ENCODE assay signal across 14 cellular contexts in genomic region chr3:151011427-151011826, GRCh38. TPM values are rescaled to one million over a fixed set of nuclear protein-coding genes. Genes with fewer than 3 reads are reported as not detected.
A peak's percentile ranks its signal among the peaks of the same experiment; 100 is the strongest.
DNase-seq lines count a peak whose midpoint lies in the region; ATAC-seq and TF ChIP-seq lines count a peak whose summit lies in the region.
"Had no signal": no experiment of that assay in that cellular context is flagged by ENCODE, and none has a peak within 500 bp of the region (broad histone marks: within the 10 kb centered on the region; RNA-seq: fewer than 3 reads in every experiment).

No MANE protein-coding gene starts in this region.

- H3K4me2 ChIP-seq in GM23248 (ENCODE audit: unreplicated experiment), result no peak overlapping the region

- intact Hi-C loops in sciatic nerve (cut with DNase I) (no loop called here), Calu3 (cut with micrococcal nuclease; ENCODE audit: unreplicated experiment) (no loop called here)

- H3K9me3 ChIP-seq in GM23248 (ENCODE audit: low read depth), result no peaks in the 10 kb centered on the region
- H3K9me3 ChIP-seq: sigmoid colon had no signal

- H3K4me1 ChIP-seq in GM23248 (ENCODE audit: insufficient read depth), result peaks cover 17% of the 10 kb centered on the region

- H3K36me3 Mint-ChIP-seq in Calu3 (ENCODE audit: insufficient read depth, unreplicated experiment), result no peaks in the 10 kb centered on the region

- CTCF ChIA-PET in Calu3 (lab: Charles Lee), result no interaction called here

- no peaks in the 10 kb centered on the region for H3K27me3 ChIP-seq in GM23248 (replicated peaks; ENCODE audit: insufficient read depth)

- no peaks in the 10 kb centered on the region for H3K79me2 ChIP-seq in GM23248 (ENCODE audit: insufficient read depth)

- H3K9ac ChIP-seq in GM23248, result no peak overlapping the region

- H3F3A ChIP-seq in GM23248 (ENCODE audit: insufficient read depth), result peaks cover 12% of the 10 kb centered on the region

- H2AFZ ChIP-seq in GM23248, result no peak overlapping the region

- no peak overlapping the region for H3K27ac Mint-ChIP-seq in Calu3 (ENCODE audit: unreplicated experiment)
- H3K27ac Mint-ChIP-seq: activated CD4-positive, alpha-beta memory T cell treated with anti-CD3 and anti-CD28 coated beads, Interleukin-2, amount 10 ng/mL, durations not matched to agents 7 days and 5 days; CD4-positive, alpha-beta T cell had no signal

- ATAC-seq in sciatic nerve, result no peak
- ATAC-seq in HG03045 (IDR thresholded peaks at IDR 0.05; ENCODE audit: unreplicated experiment), result no peak

- H4K20me1 ChIP-seq in GM23248 (ENCODE audit: insufficient read depth), result no peaks in the 10 kb centered on the region

- WGBS in GM23248 (ENCODE audit: low coverage in 1 of 2, low lambda C conversion rate in 2 of 2, missing lambda C conversion rate in 2 of 2), 2 experiments, result 12 to 18% methylated on average over 4 of the region's 4 CpGs

- H3K4me3 ChIP-seq in GM23248 (no peak overlapping the region), astrocyte of the cerebellum (ENCODE audit: low read depth, low read length) (no peak overlapping the region), coronary artery (no peak overlapping the region)
- H3K4me3 ChIP-seq: sigmoid colon had no signal

- DNase-seq in GM23248 (peak; percentile 72), NCI-H1694 (lab: John Stamatoyannopoulos, UW) (peak; percentile 58), astrocyte of the cerebellum (ENCODE audit: low read depth) (peak; percentile 71), left kidney (ENCODE audit: low read depth, low spot score) (peak; percentile 11), sciatic nerve (ENCODE audit: low spot score) (no peak), Calu3 (no peak), coronary artery (ENCODE audit: low spot score) (no peak)
- DNase-seq: activated CD4-positive, alpha-beta memory T cell treated with anti-CD3 and anti-CD28 coated beads, Interleukin-2, amount 10 ng/mL, durations not matched to agents 7 days and 5 days; activated naive CD4-positive, alpha-beta T cell treated with Interleukin-2 at 50 U/mL for 16 hours; CD4-positive, alpha-beta T cell; NCI-H526; sigmoid colon; trophoblast cell had no signal

- H3K4me1 Mint-ChIP-seq in Calu3 (ENCODE audit: low read depth, unreplicated experiment), result no peaks in the 10 kb centered on the region
- H3K4me1 Mint-ChIP-seq: activated CD4-positive, alpha-beta memory T cell treated with anti-CD3 and anti-CD28 coated beads, Interleukin-2, amount 10 ng/mL, durations not matched to agents 7 days and 5 days had no signal

- H3K4me3 Mint-ChIP-seq in Calu3 (ENCODE audit: low read depth, unreplicated experiment), result no peak overlapping the region
- H3K4me3 Mint-ChIP-seq: activated CD4-positive, alpha-beta memory T cell treated with anti-CD3 and anti-CD28 coated beads, Interleukin-2, amount 10 ng/mL, durations not matched to agents 7 days and 5 days; CD4-positive, alpha-beta T cell had no signal

- H3K9me2 ChIP-seq in GM23248 (ENCODE audit: insufficient read depth), result no peaks in the 10 kb centered on the region

- no peaks in the 10 kb centered on the region for H3K9me3 Mint-ChIP-seq in Calu3 (ENCODE audit: low read depth, unreplicated experiment)
- H3K9me3 Mint-ChIP-seq: activated CD4-positive, alpha-beta memory T cell treated with anti-CD3 and anti-CD28 coated beads, Interleukin-2, amount 10 ng/mL, durations not matched to agents 7 days and 5 days; CD4-positive, alpha-beta T cell had no signal

- no TSS peak for BruUV-seq in Calu3 (replicated peaks; lab: Mats Ljungman, UMichigan)

- no peaks in the 10 kb centered on the region for H3K36me3 ChIP-seq in GM23248 (ENCODE audit: low read depth)
- H3K36me3 ChIP-seq: sigmoid colon had no signal

- peaks cover 33% of the 10 kb centered on the region for H3K27me3 Mint-ChIP-seq in Calu3 (ENCODE audit: unreplicated experiment)
- H3K27me3 Mint-ChIP-seq: CD4-positive, alpha-beta T cell had no signal

- in situ Hi-C loops in GM23248 (cut with MboI), result loop anchor here (10.0 kb wide), 1 partner anchor 123 kb away; no protein-coding TSS in a partner anchor
- in situ Hi-C loops in astrocyte of the cerebellum (cut with HindIII; ENCODE audit: low sequenced_read_pairs), result loop anchor here (5.0 kb wide), 1 partner anchor 131 kb away; no protein-coding TSS in a partner anchor

- H3K27ac ChIP-seq in GM23248 (no peak overlapping the region), coronary artery (no peak overlapping the region)
- H3K27ac ChIP-seq: sigmoid colon had no signal

- TF ChIP-seq CTCF in astrocyte of the cerebellum (IDR thresholded peaks at IDR 0.05; ENCODE audit: low read depth, low read length, missing control alignments), result no peak
- TF ChIP-seq CTCF in Calu3 (IDR thresholded peaks at IDR 0.05; ENCODE audit: unreplicated experiment), result no peak
- TF ChIP-seq CTCF in coronary artery (IDR thresholded peaks at IDR 0.05), result no peak

RNA-seq across cellular contexts. Expression of gene CLRN1, which starts 38.9 kb away (rescaled TPM):
- total RNA-seq in GM23248 (2014; rRNA removed; shearing (Covaris generic)), result not detected in 2 replicates
- polyA plus RNA-seq in GM23248 (2016; fragmentation: Nextera tagmentation; extraction: Ambion mirVana), result not detected in 2 replicates
- not detected for total RNA-seq in sciatic nerve
- not detected in 2 replicates for total RNA-seq in Calu3 (2022)
- total RNA-seq: activated CD4-positive, alpha-beta memory T cell treated with anti-CD3 and anti-CD28 coated beads, Interleukin-2, amount 10 ng/mL, durations not matched to agents 7 days and 5 days; CD4-positive, alpha-beta T cell; sigmoid colon had no signal
- polyA plus RNA-seq: sigmoid colon had no signal

Comparison
In these comparisons a context has a peak if more than half of its experiments do, and no peak if none do; other contexts are left out.
1. DNase-seq: peak in GM23248 (single experiment), NCI-H1694 (single experiment), astrocyte of the cerebellum (single experiment) and left kidney (single experiment); none in sciatic nerve (single experiment), Calu3 (single experiment) and coronary artery (single experiment).